In the genomic region with DNA sequence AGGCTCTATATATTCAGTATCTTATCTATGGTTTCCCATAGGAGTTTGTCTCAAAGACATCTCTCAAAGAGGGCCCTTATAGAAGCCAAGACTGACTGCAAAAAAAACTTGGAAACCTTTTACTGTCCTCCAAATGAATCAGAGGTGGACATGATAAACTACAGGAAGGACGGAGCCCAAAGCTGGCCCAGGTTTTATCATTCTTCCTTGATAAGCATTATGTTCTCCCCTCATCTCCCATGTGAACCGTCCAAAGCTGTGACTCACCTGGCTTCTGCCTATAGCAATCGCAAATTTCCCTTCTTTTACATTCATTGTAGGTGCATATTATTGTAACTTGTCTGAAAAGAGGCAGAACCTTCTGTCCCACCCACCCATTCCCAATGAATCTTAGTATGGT, we compare ENCODE assay signal across 14 cellular contexts. TPM values are rescaled to one million over a fixed set of nuclear protein-coding genes. Genes with fewer than 3 reads are reported as not detected.
DNase-seq lines count a peak whose midpoint lies in the region; ATAC-seq and TF ChIP-seq lines count a peak whose summit lies in the region.
"Had no signal": no experiment of that assay in that cellular context is flagged by ENCODE, and none has a peak within 500 bp of the region (broad histone marks: within the 10 kb centered on the region; RNA-seq: fewer than 3 reads in every experiment).

No MANE protein-coding gene starts in this region.

- TF ChIP-seq CTCF in adrenal gland (IDR thresholded peaks at IDR 0.05) (no peak), HFFc6 (IDR thresholded peaks at IDR 0.05) (no peak)

- DNase-seq in activated T-cell treated with anti-CD3 and anti-CD28 coated beads, Interleukin-2, amount 50 U/mL, for 72 hours, result no peak
- DNase-seq in activated T-cell treated with anti-CD3 and anti-CD28 coated beads, Interleukin-2, amount 50 U/mL, for 1 hour, result no peak
- DNase-seq in adrenal gland (peak in 4 of 7 donors; percentile 18 to 43 (median 32)), HFFc6 (no peak), NCI-H2227 (lab: John Stamatoyannopoulos, UW; ENCODE audit: unreplicated experiment) (no peak)
- DNase-seq in stimulated activated effector memory CD8-positive, alpha-beta T cell treated with anti-CD3 and anti-CD28 coated beads, Interleukin-12 subunit alpha, Interleukin-12 subunit beta, amount 100 ng/mL, for 72 hours (ENCODE audit: low spot score in 2 of 2), result no peak
- DNase-seq: Caco-2; CD8-positive, alpha-beta T cell; DMS153; DND-41; GM23248; H9 had no signal

- H3K9me3 ChIP-seq in adrenal gland (replicated peaks in 1 of 3), result no peaks in the 10 kb centered on the region
- H3K9me3 ChIP-seq: Caco-2 had no signal

- H3K9me3 Mint-ChIP-seq in activated T-cell treated with anti-CD3 and anti-CD28 coated beads, Interleukin-2, amount 50 U/mL, for 72 hours, result peaks cover 0 to 1% of the 10 kb centered on the region in 2 donors
- H3K9me3 Mint-ChIP-seq in stimulated activated effector memory CD8-positive, alpha-beta T cell treated with anti-CD3 and anti-CD28 coated beads, Interleukin-12 subunit alpha, Interleukin-12 subunit beta, amount 100 ng/mL, for 72 hours, result no peaks in the 10 kb centered on the region
- no peaks in the 10 kb centered on the region for H3K9me3 Mint-ChIP-seq in HFFc6
- H3K9me3 Mint-ChIP-seq: CD8-positive, alpha-beta T cell; H9 had no signal

- H3K27me3 Mint-ChIP-seq in activated T-cell treated with anti-CD3 and anti-CD28 coated beads, Interleukin-2, amount 50 U/mL, for 72 hours (ENCODE audit: low read depth), result no peaks in the 10 kb centered on the region
- H3K27me3 Mint-ChIP-seq in HFFc6 (ENCODE audit: insufficient read depth), result peaks cover 2% of the 10 kb centered on the region

- TF ChIP-seq POLR2A in adrenal gland (IDR thresholded peaks at IDR 0.05), result no peak

- H3K4me3 ChIP-seq in adrenal gland, result no peak overlapping the region
- H3K4me3 ChIP-seq: GM23248 had no signal

- peak overlapping the region; percentile 31 for H3K27ac Mint-ChIP-seq in activated T-cell treated with anti-CD3 and anti-CD28 coated beads, Interleukin-2, amount 50 U/mL, for 72 hours
- peak overlapping the region; percentile 54 for H3K27ac Mint-ChIP-seq in stimulated activated effector memory CD8-positive, alpha-beta T cell treated with anti-CD3 and anti-CD28 coated beads, Interleukin-12 subunit alpha, Interleukin-12 subunit beta, amount 100 ng/mL, for 72 hours
- no peak overlapping the region for H3K27ac Mint-ChIP-seq in HFFc6
- H3K27ac Mint-ChIP-seq: CD8-positive, alpha-beta T cell had no signal

- H3K36me3 Mint-ChIP-seq in activated T-cell treated with anti-CD3 and anti-CD28 coated beads, Interleukin-2, amount 50 U/mL, for 72 hours (ENCODE audit: insufficient read depth in 2 of 2), result peaks cover 8 to 16% of the 10 kb centered on the region in 2 donors
- H3K36me3 Mint-ChIP-seq in stimulated activated effector memory CD8-positive, alpha-beta T cell treated with anti-CD3 and anti-CD28 coated beads, Interleukin-12 subunit alpha, Interleukin-12 subunit beta, amount 100 ng/mL, for 72 hours, result peaks cover 54% of the 10 kb centered on the region
- peaks cover 21% of the 10 kb centered on the region for H3K36me3 Mint-ChIP-seq in HFFc6 (ENCODE audit: low read depth)

- no peak overlapping the region for H3K4me3 Mint-ChIP-seq in activated T-cell treated with anti-CD3 and anti-CD28 coated beads, Interleukin-2, amount 50 U/mL, for 72 hours
- H3K4me3 Mint-ChIP-seq in stimulated activated effector memory CD8-positive, alpha-beta T cell treated with anti-CD3 and anti-CD28 coated beads, Interleukin-12 subunit alpha, Interleukin-12 subunit beta, amount 100 ng/mL, for 72 hours, result no peak overlapping the region
- no peak overlapping the region for H3K4me3 Mint-ChIP-seq in HFFc6
- H3K4me3 Mint-ChIP-seq: CD8-positive, alpha-beta T cell; H9 had no signal

- H3K4me1 Mint-ChIP-seq in activated T-cell treated with anti-CD3 and anti-CD28 coated beads, Interleukin-2, amount 50 U/mL, for 72 hours (ENCODE audit: low read depth), result peaks cover 57% of the 10 kb centered on the region
- H3K4me1 Mint-ChIP-seq in stimulated activated effector memory CD8-positive, alpha-beta T cell treated with anti-CD3 and anti-CD28 coated beads, Interleukin-12 subunit alpha, Interleukin-12 subunit beta, amount 100 ng/mL, for 72 hours, result peaks cover 21% of the 10 kb centered on the region
- H3K4me1 Mint-ChIP-seq in HFFc6 (ENCODE audit: low read depth), result peaks cover 13% of the 10 kb centered on the region

- H3K36me3 ChIP-seq in adrenal gland (replicated peaks in 1 of 2), result peaks cover 0 to 12% of the 10 kb centered on the region in 2 donors

- no peak for ATAC-seq in activated T-cell treated with anti-CD3 and anti-CD28 coated beads, Interleukin-2, amount 50 U/mL, for 72 hours (replicated peaks in 1 of 2)
- ATAC-seq in stimulated activated effector memory CD8-positive, alpha-beta T cell treated with anti-CD3 and anti-CD28 coated beads, Interleukin-12 subunit alpha, Interleukin-12 subunit beta, amount 100 ng/mL, for 72 hours, result no peak
- ATAC-seq: CD8-positive, alpha-beta T cell; HCT116 had no signal

- WGBS in adrenal gland, 4 donors, result 41 to 52% (median 51%) methylated on average over 3 of the region's 3 CpGs

- H3K27ac ChIP-seq in adrenal gland, result no peak overlapping the region
- H3K27ac ChIP-seq: GM23248 had no signal

- intact Hi-C loops in adrenal gland (cut with DNase I), result no loop called here

- H3K27me3 ChIP-seq in adrenal gland, result no peaks in the 10 kb centered on the region

- no peaks in the 10 kb centered on the region for H3K4me1 ChIP-seq in adrenal gland (replicated peaks in 1 of 2)
- H3K4me1 ChIP-seq: Caco-2 had no signal

RNA-seq across cellular contexts. Expression of a gene that starts 35.0 kb away (rescaled TPM):
- total RNA-seq in activated T-cell treated with anti-CD3 and anti-CD28 coated beads, Interleukin-2, amount 50 U/mL, for 72 hours, result 1 to 10 TPM; 3.4 to 4.3 TPM
- total RNA-seq in adrenal gland, result 1 to 10 TPM in 4 of 8 donors, under 1 TPM in 4; 0.18 to 3.0 (median 0.98) TPM
- 1 to 10 TPM; 1.1 to 3.9 (median 2.2) TPM for polyA plus RNA-seq in adrenal gland
- total RNA-seq in HFFc6 (2021; fragmentation: NEBNext Ultra II Directional; extraction: Animal tissue kit (Norgen Biotek cat#: 25700)), result under 1 TPM; 0.14 to 0.85 (median 0.38) TPM
- total RNA-seq: A172, Caco-2 had no signal

RNA-seq across cellular contexts. Expression of a gene that starts 36.4 kb away (rescaled TPM):
- 10 to 100 TPM; 42.9 to 52.2 TPM for total RNA-seq in activated T-cell treated with anti-CD3 and anti-CD28 coated beads, Interleukin-2, amount 50 U/mL, for 72 hours
- 10 to 100 TPM; 11.8 to 38.3 (median 26.6) TPM for total RNA-seq in adrenal gland
- polyA plus RNA-seq in adrenal gland, result 10 to 100 TPM; 32.1 to 60.9 (median 50.2) TPM
- 10 to 100 TPM; 29.1 to 34.3 (median 31.8) TPM for total RNA-seq in HFFc6 (2021; fragmentation: NEBNext Ultra II Directional; extraction: Animal tissue kit (Norgen Biotek cat#: 25700))

Comparison
In these comparisons a context has a peak if more than half of its experiments do, and no peak if none do; other contexts are left out.
1. DNase-seq: peak in adrenal gland (4 of 7); none in activated T-cell treated with anti-CD3 and anti-CD28 coated beads, Interleukin-2, amount 50 U/mL, for 72 hours (0 of 2), activated T-cell treated with anti-CD3 and anti-CD28 coated beads, Interleukin-2, amount 50 U/mL, for 1 hour (single experiment), stimulated activated effector memory CD8-positive, alpha-beta T cell treated with anti-CD3 and anti-CD28 coated beads, Interleukin-12 subunit alpha, Interleukin-12 subunit beta, amount 100 ng/mL, for 72 hours (0 of 2), HFFc6 (single experiment) and NCI-H2227 (single experiment).